In the genomic region with DNA sequence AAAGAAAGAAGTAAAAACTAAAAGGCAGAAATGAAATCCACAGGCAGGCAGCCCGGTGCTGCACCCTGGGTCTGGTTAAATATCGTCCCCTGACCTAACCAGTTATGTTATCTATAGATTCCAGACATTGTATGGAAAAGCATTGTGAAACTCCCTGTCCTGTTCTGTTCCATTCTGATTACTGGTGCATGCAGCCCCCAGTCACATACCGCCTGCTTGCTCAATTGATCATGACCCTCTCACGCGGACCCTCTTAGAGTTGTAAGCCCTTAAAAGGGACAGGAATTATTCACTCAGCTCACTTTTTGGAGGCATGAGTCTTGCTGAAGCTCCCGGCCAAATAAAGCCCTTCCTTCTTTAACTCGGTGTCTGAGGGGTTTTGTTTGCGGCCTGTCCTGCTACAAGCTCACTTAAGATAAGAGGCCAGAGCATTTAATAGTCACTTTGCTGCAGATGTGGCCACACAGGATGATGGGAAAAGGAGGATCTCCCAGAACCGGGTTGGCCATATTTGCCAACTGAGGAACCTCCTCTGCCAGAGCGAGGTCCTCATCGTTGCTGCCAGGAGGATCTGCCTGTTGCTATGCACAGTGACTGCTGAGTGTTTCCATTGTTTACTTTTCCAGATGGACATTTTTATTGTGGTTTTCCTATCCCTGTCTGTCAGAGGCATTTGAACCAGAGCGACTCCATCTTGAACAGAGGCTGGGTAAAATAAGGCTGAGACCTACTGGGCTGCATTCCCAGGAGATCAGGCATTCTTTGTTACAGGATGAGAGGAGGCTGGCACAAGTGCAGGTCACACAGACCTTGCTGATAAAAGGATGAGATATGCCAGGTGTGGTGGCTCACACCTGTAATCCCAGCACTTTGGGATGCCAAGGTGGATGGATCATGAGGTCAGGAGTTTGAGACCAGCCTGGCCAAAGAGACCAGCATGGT, we compare ENCODE assay signal across 1 cellular context.
TF ChIP-seq lines count a peak whose summit lies in the region.

No MANE protein-coding gene starts in this region.

TF ChIP-seq in K562, 482 proteins besides CTCF, POLR2A, EP300 and RAD21 (continued from another document and continues in another):
- TF ChIP-seq, protein P1, sequence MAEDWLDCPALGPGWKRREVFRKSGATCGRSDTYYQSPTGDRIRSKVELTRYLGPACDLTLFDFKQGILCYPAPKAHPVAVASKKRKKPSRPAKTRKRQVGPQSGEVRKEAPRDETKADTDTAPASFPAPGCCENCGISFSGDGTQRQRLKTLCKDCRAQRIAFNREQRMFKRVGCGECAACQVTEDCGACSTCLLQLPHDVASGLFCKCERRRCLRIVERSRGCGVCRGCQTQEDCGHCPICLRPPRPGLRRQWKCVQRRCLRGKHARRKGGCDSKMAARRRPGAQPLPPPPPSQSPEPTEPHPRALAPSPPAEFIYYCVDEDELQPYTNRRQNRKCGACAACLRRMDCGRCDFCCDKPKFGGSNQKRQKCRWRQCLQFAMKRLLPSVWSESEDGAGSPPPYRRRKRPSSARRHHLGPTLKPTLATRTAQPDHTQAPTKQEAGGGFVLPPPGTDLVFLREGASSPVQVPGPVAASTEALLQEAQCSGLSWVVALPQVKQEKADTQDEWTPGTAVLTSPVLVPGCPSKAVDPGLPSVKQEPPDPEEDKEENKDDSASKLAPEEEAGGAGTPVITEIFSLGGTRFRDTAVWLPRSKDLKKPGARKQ (CRISPR knock-in tag; IDR thresholded peaks at IDR 0.05): peak; percentile 91
- TF ChIP-seq, protein P2, sequence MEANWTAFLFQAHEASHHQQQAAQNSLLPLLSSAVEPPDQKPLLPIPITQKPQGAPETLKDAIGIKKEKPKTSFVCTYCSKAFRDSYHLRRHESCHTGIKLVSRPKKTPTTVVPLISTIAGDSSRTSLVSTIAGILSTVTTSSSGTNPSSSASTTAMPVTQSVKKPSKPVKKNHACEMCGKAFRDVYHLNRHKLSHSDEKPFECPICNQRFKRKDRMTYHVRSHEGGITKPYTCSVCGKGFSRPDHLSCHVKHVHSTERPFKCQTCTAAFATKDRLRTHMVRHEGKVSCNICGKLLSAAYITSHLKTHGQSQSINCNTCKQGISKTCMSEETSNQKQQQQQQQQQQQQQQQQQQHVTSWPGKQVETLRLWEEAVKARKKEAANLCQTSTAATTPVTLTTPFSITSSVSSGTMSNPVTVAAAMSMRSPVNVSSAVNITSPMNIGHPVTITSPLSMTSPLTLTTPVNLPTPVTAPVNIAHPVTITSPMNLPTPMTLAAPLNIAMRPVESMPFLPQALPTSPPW (CRISPR knock-in tag; IDR thresholded peaks at IDR 0.05): peak; percentile 25; the same call in 1 of the 2 replicates
- TF ChIP-seq PCBP1 (IDR thresholded peaks at IDR 0.05; ENCODE audit: low read depth, low read length, poor library complexity, severe bottlenecking) (no peak), HSF4 (CRISPR knock-in tag; IDR thresholded peaks at IDR 0.05; ENCODE audit: borderline replicate concordance) (peak; percentile 99), ZNF174 (CRISPR knock-in tag; IDR thresholded peaks at IDR 0.05) (no peak), ETV5 (CRISPR knock-in tag; IDR thresholded peaks at IDR 0.05; ENCODE audit: low read depth) (peak; percentile 68; the same call in 1 of the 2 replicates), ZNF197 (CRISPR knock-in tag; IDR thresholded peaks at IDR 0.05; ENCODE audit: low read depth) (peak; percentile 90), TEAD2 (tag; IDR thresholded peaks at IDR 0.05) (peak; percentile 90), NCOA1 (IDR thresholded peaks at IDR 0.05; ENCODE audit: low read depth) (peak; percentile 73; the same call in 1 of the 2 replicates), ZC3H11A (IDR thresholded peaks at IDR 0.05; ENCODE audit: low read depth, low read length) (no peak), ZNF699 (CRISPR knock-in tag; IDR thresholded peaks at IDR 0.05; ENCODE audit: insufficient replicate concordance) (peak; percentile 95), POU5F1 (IDR thresholded peaks at IDR 0.05; ENCODE audit: borderline replicate concordance, low read depth, low read length, partially characterized antibody) (no peak), ZNF133 (CRISPR knock-in tag; IDR thresholded peaks at IDR 0.05) (peak; percentile 87; the same call in 1 of the 2 replicates), EGR1 (conservative IDR thresholded peaks at IDR 0.05) (no peak), ZNF311 (CRISPR knock-in tag; IDR thresholded peaks at IDR 0.05) (peak; percentile 99), ZBTB8A (IDR thresholded peaks at IDR 0.05; ENCODE audit: partially characterized antibody) (no peak), ELF1 (tag; IDR thresholded peaks at IDR 0.05) (peak; percentile 45; the same call in 1 of the 2 replicates), CCAR2 (IDR thresholded peaks at IDR 0.05; ENCODE audit: low read depth, low read length) (no peak), HNRNPLL (IDR thresholded peaks at IDR 0.05; ENCODE audit: low read depth, low read length, poor library complexity, severe bottlenecking) (no peak), ETS2 (tag; IDR thresholded peaks at IDR 0.05; ENCODE audit: borderline replicate concordance, poor library complexity, severe bottlenecking) (peak; percentile 96), GABPB2 (CRISPR knock-in tag; conservative IDR thresholded peaks at IDR 0.05) (peak; percentile 76; the same call in 1 of the 2 replicates), NUFIP1 (IDR thresholded peaks at IDR 0.05; ENCODE audit: partially characterized antibody) (peak; percentile 89), SAFB2 (IDR thresholded peaks at IDR 0.05; ENCODE audit: borderline replicate concordance, low read depth, low read length, severe bottlenecking) (no peak), MTA1 (IDR thresholded peaks at IDR 0.05; ENCODE audit: borderline replicate concordance) (no peak), ZSCAN32 (CRISPR knock-in tag; IDR thresholded peaks at IDR 0.05) (peak; percentile 66; the same call in 1 of the 2 replicates), POLR3A (IDR thresholded peaks at IDR 0.05; ENCODE audit: borderline replicate concordance, extremely low read depth, insufficient read depth, insufficient read length) (no peak), ZNF551 (CRISPR knock-in tag; IDR thresholded peaks at IDR 0.05) (peak; percentile 85), ZZZ3 (IDR thresholded peaks at IDR 0.05) (no peak), DACH1 (IDR thresholded peaks at IDR 0.05; ENCODE audit: partially characterized antibody) (peak; percentile 32), HNRNPH1 (optimal IDR thresholded peaks at IDR 0.05; ENCODE audit: low read depth, low read length) (no peak), ZNF175 (CRISPR knock-in tag; IDR thresholded peaks at IDR 0.05; ENCODE audit: low read depth) (peak; percentile 98), SMAD3 (CRISPR knock-in tag; conservative IDR thresholded peaks at IDR 0.05) (peak; percentile 97), NFE2 (IDR thresholded peaks at IDR 0.05; ENCODE audit: low read depth) (0 out of 2 replicates have a peak, but pooled peaks have one; percentile 19), GTF2F1 (IDR thresholded peaks at IDR 0.05; ENCODE audit: low read depth, low read length) (no peak), ZNF583 (CRISPR knock-in tag; IDR thresholded peaks at IDR 0.05) (peak; percentile 99), FOXA1 (IDR thresholded peaks at IDR 0.05; ENCODE audit: borderline replicate concordance) (no peak), ZNF282 (CRISPR knock-in tag; IDR thresholded peaks at IDR 0.05) (no peak), CBX3 (IDR thresholded peaks at IDR 0.05; ENCODE audit: borderline replicate concordance in 1 of 2, low read length in 2 of 2) (no peak; a peak in 1 of 3 replicates), MYC (IDR thresholded peaks at IDR 0.05; ENCODE audit: low read depth, low read length) (peak; percentile 34; the same call in 1 of the 2 replicates), MYC (CRISPR knock-in tag; IDR thresholded peaks at IDR 0.05; ENCODE audit: borderline replicate concordance, low read depth) (peak; percentile 98), FOXK1 (CRISPR knock-in tag; IDR thresholded peaks at IDR 0.05; ENCODE audit: borderline replicate concordance) (no peak), ZNF436 (CRISPR knock-in tag; IDR thresholded peaks at IDR 0.05) (no peak), DNMT1 (IDR thresholded peaks at IDR 0.05) (no peak), L3MBTL2 (IDR thresholded peaks at IDR 0.05) (peak; percentile 52; the same call in 1 of the 2 replicates), ZC3H8 (IDR thresholded peaks at IDR 0.05) (no peak), ZNF778 (CRISPR knock-in tag; IDR thresholded peaks at IDR 0.05) (no peak), PPARD (CRISPR knock-in tag; IDR thresholded peaks at IDR 0.05) (peak; percentile 94), RFX7 (CRISPR knock-in tag; IDR thresholded peaks at IDR 0.05) (no peak), NEUROD1 (IDR thresholded peaks at IDR 0.05; ENCODE audit: borderline replicate concordance, low read depth, low read length, partially characterized antibody) (peak; percentile 26), NONO (IDR thresholded peaks at IDR 0.05; ENCODE audit: low read depth in 2 of 2, low read length in 1 of 2) (no peak)
- TF ChIP-seq, protein P3, sequence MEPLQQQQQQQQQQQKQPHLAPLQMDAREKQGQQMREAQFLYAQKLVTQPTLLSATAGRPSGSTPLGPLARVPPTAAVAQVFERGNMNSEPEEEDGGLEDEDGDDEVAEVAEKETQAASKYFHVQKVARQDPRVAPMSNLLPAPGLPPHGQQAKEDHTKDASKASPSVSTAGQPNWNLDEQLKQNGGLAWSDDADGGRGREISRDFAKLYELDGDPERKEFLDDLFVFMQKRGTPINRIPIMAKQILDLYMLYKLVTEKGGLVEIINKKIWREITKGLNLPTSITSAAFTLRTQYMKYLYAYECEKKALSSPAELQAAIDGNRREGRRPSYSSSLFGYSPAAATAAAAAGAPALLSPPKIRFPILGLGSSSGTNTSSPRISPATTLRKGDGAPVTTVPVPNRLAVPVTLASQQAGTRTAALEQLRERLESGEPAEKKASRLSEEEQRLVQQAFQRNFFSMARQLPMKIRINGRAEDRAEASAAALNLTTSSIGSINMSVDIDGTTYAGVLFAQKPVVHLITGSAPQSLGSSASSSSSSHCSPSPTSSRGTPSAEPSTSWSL (CRISPR knock-in tag; IDR thresholded peaks at IDR 0.05; ENCODE audit: borderline replicate concordance): peak; percentile 97; the same call in 1 of the 2 replicates
- TF ChIP-seq, protein P4, sequence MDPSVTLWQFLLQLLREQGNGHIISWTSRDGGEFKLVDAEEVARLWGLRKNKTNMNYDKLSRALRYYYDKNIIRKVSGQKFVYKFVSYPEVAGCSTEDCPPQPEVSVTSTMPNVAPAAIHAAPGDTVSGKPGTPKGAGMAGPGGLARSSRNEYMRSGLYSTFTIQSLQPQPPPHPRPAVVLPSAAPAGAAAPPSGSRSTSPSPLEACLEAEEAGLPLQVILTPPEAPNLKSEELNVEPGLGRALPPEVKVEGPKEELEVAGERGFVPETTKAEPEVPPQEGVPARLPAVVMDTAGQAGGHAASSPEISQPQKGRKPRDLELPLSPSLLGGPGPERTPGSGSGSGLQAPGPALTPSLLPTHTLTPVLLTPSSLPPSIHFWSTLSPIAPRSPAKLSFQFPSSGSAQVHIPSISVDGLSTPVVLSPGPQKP (CRISPR knock-in tag; IDR thresholded peaks at IDR 0.05): no peak
- TF ChIP-seq, protein P5, sequence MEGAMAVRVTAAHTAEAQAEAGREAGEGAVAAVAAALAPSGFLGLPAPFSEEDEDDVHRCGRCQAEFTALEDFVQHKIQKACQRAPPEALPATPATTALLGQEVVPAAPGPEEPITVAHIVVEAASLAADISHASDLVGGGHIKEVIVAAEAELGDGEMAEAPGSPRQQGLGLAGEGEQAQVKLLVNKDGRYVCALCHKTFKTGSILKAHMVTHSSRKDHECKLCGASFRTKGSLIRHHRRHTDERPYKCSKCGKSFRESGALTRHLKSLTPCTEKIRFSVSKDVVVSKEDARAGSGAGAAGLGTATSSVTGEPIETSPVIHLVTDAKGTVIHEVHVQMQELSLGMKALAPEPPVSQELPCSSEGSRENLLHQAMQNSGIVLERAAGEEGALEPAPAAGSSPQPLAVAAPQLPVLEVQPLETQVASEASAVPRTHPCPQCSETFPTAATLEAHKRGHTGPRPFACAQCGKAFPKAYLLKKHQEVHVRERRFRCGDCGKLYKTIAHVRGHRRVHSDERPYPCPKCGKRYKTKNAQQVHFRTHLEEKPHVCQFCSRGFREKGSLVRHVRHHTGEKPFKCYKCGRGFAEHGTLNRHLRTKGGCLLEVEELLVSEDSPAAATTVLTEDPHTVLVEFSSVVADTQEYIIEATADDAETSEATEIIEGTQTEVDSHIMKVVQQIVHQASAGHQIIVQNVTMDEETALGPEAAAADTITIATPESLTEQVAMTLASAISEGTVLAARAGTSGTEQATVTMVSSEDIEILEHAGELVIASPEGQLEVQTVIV (CRISPR knock-in tag; IDR thresholded peaks at IDR 0.05; ENCODE audit: borderline replicate concordance): no peak
- TF ChIP-seq, protein P6, sequence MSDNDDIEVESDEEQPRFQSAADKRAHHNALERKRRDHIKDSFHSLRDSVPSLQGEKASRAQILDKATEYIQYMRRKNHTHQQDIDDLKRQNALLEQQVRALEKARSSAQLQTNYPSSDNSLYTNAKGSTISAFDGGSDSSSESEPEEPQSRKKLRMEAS (CRISPR knock-in tag; IDR thresholded peaks at IDR 0.05): peak; percentile 28; the same call in 1 of the 2 replicates
- TF ChIP-seq, protein P7, sequence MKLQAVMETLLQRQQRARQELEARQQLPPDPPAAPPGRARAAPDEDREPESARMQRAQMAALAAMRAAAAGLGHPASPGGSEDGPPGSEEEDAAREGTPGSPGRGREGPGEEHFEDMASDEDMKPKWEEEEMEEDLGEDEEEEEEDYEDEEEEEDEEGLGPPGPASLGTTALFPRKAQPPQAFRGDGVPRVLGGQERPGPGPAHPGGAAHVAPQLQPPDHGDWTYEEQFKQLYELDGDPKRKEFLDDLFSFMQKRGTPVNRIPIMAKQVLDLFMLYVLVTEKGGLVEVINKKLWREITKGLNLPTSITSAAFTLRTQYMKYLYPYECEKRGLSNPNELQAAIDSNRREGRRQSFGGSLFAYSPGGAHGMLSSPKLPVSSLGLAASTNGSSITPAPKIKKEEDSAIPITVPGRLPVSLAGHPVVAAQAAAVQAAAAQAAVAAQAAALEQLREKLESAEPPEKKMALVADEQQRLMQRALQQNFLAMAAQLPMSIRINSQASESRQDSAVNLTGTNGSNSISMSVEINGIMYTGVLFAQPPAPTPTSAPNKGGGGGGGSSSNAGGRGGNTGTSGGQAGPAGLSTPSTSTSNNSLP (IDR thresholded peaks at IDR 0.05; ENCODE audit: borderline replicate concordance, low read depth, low read length): no peak
- TF ChIP-seq, protein P8, sequence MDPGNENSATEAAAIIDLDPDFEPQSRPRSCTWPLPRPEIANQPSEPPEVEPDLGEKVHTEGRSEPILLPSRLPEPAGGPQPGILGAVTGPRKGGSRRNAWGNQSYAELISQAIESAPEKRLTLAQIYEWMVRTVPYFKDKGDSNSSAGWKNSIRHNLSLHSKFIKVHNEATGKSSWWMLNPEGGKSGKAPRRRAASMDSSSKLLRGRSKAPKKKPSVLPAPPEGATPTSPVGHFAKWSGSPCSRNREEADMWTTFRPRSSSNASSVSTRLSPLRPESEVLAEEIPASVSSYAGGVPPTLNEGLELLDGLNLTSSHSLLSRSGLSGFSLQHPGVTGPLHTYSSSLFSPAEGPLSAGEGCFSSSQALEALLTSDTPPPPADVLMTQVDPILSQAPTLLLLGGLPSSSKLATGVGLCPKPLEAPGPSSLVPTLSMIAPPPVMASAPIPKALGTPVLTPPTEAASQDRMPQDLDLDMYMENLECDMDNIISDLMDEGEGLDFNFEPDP (CRISPR knock-in tag; IDR thresholded peaks at IDR 0.05): peak; percentile 96
